In the genomic region with DNA sequence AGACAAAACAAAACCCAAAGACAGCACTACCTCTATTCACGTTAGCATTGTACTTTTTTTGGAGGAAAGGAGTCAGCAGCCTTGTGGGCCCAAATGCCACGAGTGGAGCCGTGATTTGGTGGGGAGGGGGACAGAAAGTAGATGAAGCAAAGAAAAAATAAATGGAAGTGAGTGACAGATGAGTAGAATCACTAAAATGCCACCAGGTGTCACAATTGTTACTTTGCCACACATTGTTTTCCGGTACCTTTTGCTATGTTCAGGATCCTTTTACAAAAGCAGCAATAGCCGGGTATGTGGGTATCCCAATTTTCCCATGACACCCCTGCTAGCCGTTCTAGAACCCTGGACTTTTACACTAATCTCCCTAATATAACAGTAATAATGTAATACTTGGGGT, we compare ENCODE assay signal across 11 cellular contexts.
DNase-seq lines count a peak whose midpoint lies in the region; TF ChIP-seq lines count a peak whose summit lies in the region.
"Had no signal": no experiment of that assay in that cellular context is flagged by ENCODE, and none has a peak within 500 bp of the region (broad histone marks: within the 10 kb centered on the region; RNA-seq: fewer than 3 reads in every experiment).

No MANE protein-coding gene starts in this region.

- peaks cover 2% of the 10 kb centered on the region for H3K36me3 Mint-ChIP-seq in IgD-negative memory B cell

- DNase-seq in NOMO-1 treated with DMSO at 0.1 percent for 48 hours (lab: John Stamatoyannopoulos, UW; ENCODE audit: unreplicated experiment), result peak; percentile 3
- DNase-seq in NOMO-1 (lab: John Stamatoyannopoulos, UW; ENCODE audit: unreplicated experiment in 2 of 2), result no peak
- no peak for DNase-seq in ascending aorta (ENCODE audit: low spot score in 2 of 2)
- no peak for DNase-seq in retinal pigment epithelial cell (ENCODE audit: low read depth)
- DNase-seq in NCI-H187 treated with DMSO at 0.1 percent for 48 hours (lab: John Stamatoyannopoulos, UW), result no peak
- no peak for DNase-seq in effector CD8-positive, alpha-beta T cell (lab: John Stamatoyannopoulos, UW)
- no peak for DNase-seq in RPMI8226
- DNase-seq: activated CD4-positive, alpha-beta T cell treated with anti-CD3 and anti-CD28 coated beads for 36 hours; anterior cingulate cortex had no signal

- no peaks in the 10 kb centered on the region for H3K9me3 Mint-ChIP-seq in IgD-negative memory B cell

- peak overlapping the region; percentile 42 to 81 (median 62) for H3K27ac Mint-ChIP-seq in IgD-negative memory B cell
- H3K27ac Mint-ChIP-seq: activated CD4-positive, alpha-beta T cell treated with anti-CD3 and anti-CD28 coated beads for 36 hours had no signal

- H3K9me3 ChIP-seq in ascending aorta, result no peaks in the 10 kb centered on the region
- H3K9me3 ChIP-seq: BLaER1 treated with 17β-estradiol and CSF1 and Interleukin-3, amounts not matched to agents 10 nM and 100 nM had no signal

- peaks cover 3 to 7% of the 10 kb centered on the region in 2 donors for H3K36me3 ChIP-seq in ascending aorta

- H3K27me3 Mint-ChIP-seq in IgD-negative memory B cell, result no peaks in the 10 kb centered on the region
- H3K27me3 Mint-ChIP-seq: activated CD4-positive, alpha-beta T cell treated with anti-CD3 and anti-CD28 coated beads for 36 hours had no signal

- TF ChIP-seq CTCF in ascending aorta (IDR thresholded peaks at IDR 0.05), result no peak
- peak; percentile 11 for TF ChIP-seq CTCF in retinal pigment epithelial cell (conservative IDR thresholded peaks at IDR 0.05; ENCODE audit: low read depth, low read length)

- H3K4me3 Mint-ChIP-seq in IgD-negative memory B cell, result peak overlapping the region in 3 of 4 donors; percentile 49 to 63 (median 58)
- H3K4me3 Mint-ChIP-seq: activated CD4-positive, alpha-beta T cell treated with anti-CD3 and anti-CD28 coated beads for 36 hours had no signal

- H3K4me1 Mint-ChIP-seq in IgD-negative memory B cell, result peaks cover 34 to 43% (median 39%) of the 10 kb centered on the region in 3 donors

- no peaks in the 10 kb centered on the region for H3K27me3 ChIP-seq in ascending aorta
- H3K27me3 ChIP-seq: BLaER1 treated with 17β-estradiol and CSF1 and Interleukin-3, amounts not matched to agents 10 nM and 100 nM had no signal

- peaks cover 3 to 22% of the 10 kb centered on the region in 2 donors for H3K4me1 ChIP-seq in ascending aorta

- H3K27ac ChIP-seq in ascending aorta, result peak overlapping the region; percentile 47 to 51
- H3K27ac ChIP-seq: BLaER1 treated with 17β-estradiol and CSF1 and Interleukin-3, amounts not matched to agents 10 nM and 100 nM had no signal

- intact Hi-C loops in ascending aorta (cut with DNase I), result loop anchor here (10.0 kb wide), 2 partner anchors 318 to 622 kb away; partner anchors contain the start of gene RAVER2

- H3K4me3 ChIP-seq in ascending aorta (peak overlapping the region in 1 of 2 donors; percentile 15), retinal pigment epithelial cell (ENCODE audit: low read length) (no peak overlapping the region)
- H3K4me3 ChIP-seq: BLaER1 treated with 17β-estradiol and CSF1 and Interleukin-3, amounts not matched to agents 10 nM and 100 nM had no signal
